In genomic region chr5:65926893-65927292, GRCh38 we compare ENCODE assay signal across 8 cellular contexts. TPM values are rescaled to one million over a fixed set of nuclear protein-coding genes. Genes with fewer than 3 reads are reported as not detected.
DNase-seq lines count a peak whose midpoint lies in the region; ATAC-seq and TF ChIP-seq lines count a peak whose summit lies in the region.

No MANE protein-coding gene starts in this region.

- peak overlapping the region; percentile 98 for H3K4me3 Mint-ChIP-seq in activated T-helper 2 cell treated with anti-CD3 and anti-CD28 coated beads, Interferon-gamma antibody, Interleukin-2, Interleukin-4, amounts not matched to agents 10 μg/mL and 5 μg/mL and 100 μg/mL, durations not matched to agents 14 hours and 24 hours and 36 hours (ENCODE audit: low read depth)
- H3K4me3 Mint-ChIP-seq in stimulated activated effector memory CD8-positive, alpha-beta T cell treated with anti-CD3 and anti-CD28 coated beads, Interleukin-12 subunit alpha, Interleukin-12 subunit beta, amount 100 ng/mL, for 72 hours = peak overlapping the region; percentile 82

- H3K27me3 ChIP-seq in BE2C (no peaks in the 10 kb centered on the region), HL-60 (ENCODE audit: insufficient read depth, poor library complexity, severe bottlenecking) (no peaks in the 10 kb centered on the region)

- peak overlapping the region; percentile 88 for H3K4me3 ChIP-seq in BE2C (ENCODE audit: low read depth, low read length)
- peak overlapping the region; percentile 59 for H3K4me3 ChIP-seq in HL-60 (replicated peaks; ENCODE audit: insufficient read depth, low read length)
- peak overlapping the region; percentile 98 for H3K4me3 ChIP-seq in iPS-18c (ENCODE audit: insufficient read depth, low read depth, low read length)

- no peaks in the 10 kb centered on the region for H3K4me1 ChIP-seq in BE2C

- H3K9me3 ChIP-seq in BE2C (no peaks in the 10 kb centered on the region), iPS-18c (ENCODE audit: control insufficient read depth, insufficient read depth, low read length) (peaks cover 2% of the 10 kb centered on the region)

- H3K27me3 Mint-ChIP-seq in activated T-helper 2 cell treated with anti-CD3 and anti-CD28 coated beads, Interferon-gamma antibody, Interleukin-2, Interleukin-4, amounts not matched to agents 10 μg/mL and 5 μg/mL and 100 μg/mL, durations not matched to agents 14 hours and 24 hours and 36 hours (ENCODE audit: low read depth) = peaks cover 22% of the 10 kb centered on the region

- peaks cover 4% of the 10 kb centered on the region; the same call in 1 of the 2 replicates for H3K36me3 ChIP-seq in BE2C

- ATAC-seq in stimulated activated effector memory CD8-positive, alpha-beta T cell treated with anti-CD3 and anti-CD28 coated beads, Interleukin-12 subunit alpha, Interleukin-12 subunit beta, amount 100 ng/mL, for 72 hours = no peak

- intact Hi-C loops in activated T-helper 2 cell treated with anti-CD3 and anti-CD28 coated beads, Interferon-gamma antibody, Interleukin-2, Interleukin-4, amounts not matched to agents 10 μg/mL and 5 μg/mL and 100 μg/mL, durations not matched to agents 14 hours and 24 hours and 36 hours (cut with micrococcal nuclease) = loop anchor here (1.0 to 5.0 kb wide), 10 partner anchors 85 to 445 kb away; partner anchors contain the start of genes ADAMTS6, SHLD3, SREK1 and TRAPPC13

- H3K27ac Mint-ChIP-seq in activated T-helper 2 cell treated with anti-CD3 and anti-CD28 coated beads, Interferon-gamma antibody, Interleukin-2, Interleukin-4, amounts not matched to agents 10 μg/mL and 5 μg/mL and 100 μg/mL, durations not matched to agents 14 hours and 24 hours and 36 hours = peak overlapping the region; percentile 82
- H3K27ac Mint-ChIP-seq in stimulated activated effector memory CD8-positive, alpha-beta T cell treated with anti-CD3 and anti-CD28 coated beads, Interleukin-12 subunit alpha, Interleukin-12 subunit beta, amount 100 ng/mL, for 72 hours = peak overlapping the region; percentile 95

- TF ChIP-seq CTCF in BE2C (IDR thresholded peaks at IDR 0.05; ENCODE audit: low read depth, low read length) = no peak
- TF ChIP-seq CTCF in HL-60 (IDR thresholded peaks at IDR 0.05; ENCODE audit: insufficient read depth, low read length) = no peak

- H3K4me1 Mint-ChIP-seq in activated T-helper 2 cell treated with anti-CD3 and anti-CD28 coated beads, Interferon-gamma antibody, Interleukin-2, Interleukin-4, amounts not matched to agents 10 μg/mL and 5 μg/mL and 100 μg/mL, durations not matched to agents 14 hours and 24 hours and 36 hours (ENCODE audit: low read depth) = peaks cover 23% of the 10 kb centered on the region
- peaks cover 31% of the 10 kb centered on the region for H3K4me1 Mint-ChIP-seq in stimulated activated effector memory CD8-positive, alpha-beta T cell treated with anti-CD3 and anti-CD28 coated beads, Interleukin-12 subunit alpha, Interleukin-12 subunit beta, amount 100 ng/mL, for 72 hours

- peaks cover 14% of the 10 kb centered on the region for H3K36me3 Mint-ChIP-seq in activated T-helper 2 cell treated with anti-CD3 and anti-CD28 coated beads, Interferon-gamma antibody, Interleukin-2, Interleukin-4, amounts not matched to agents 10 μg/mL and 5 μg/mL and 100 μg/mL, durations not matched to agents 14 hours and 24 hours and 36 hours (ENCODE audit: low read depth)
- peaks cover 30% of the 10 kb centered on the region for H3K36me3 Mint-ChIP-seq in stimulated activated effector memory CD8-positive, alpha-beta T cell treated with anti-CD3 and anti-CD28 coated beads, Interleukin-12 subunit alpha, Interleukin-12 subunit beta, amount 100 ng/mL, for 72 hours

- H3K9me3 Mint-ChIP-seq in activated T-helper 2 cell treated with anti-CD3 and anti-CD28 coated beads, Interferon-gamma antibody, Interleukin-2, Interleukin-4, amounts not matched to agents 10 μg/mL and 5 μg/mL and 100 μg/mL, durations not matched to agents 14 hours and 24 hours and 36 hours = no peaks in the 10 kb centered on the region
- no peaks in the 10 kb centered on the region for H3K9me3 Mint-ChIP-seq in stimulated activated effector memory CD8-positive, alpha-beta T cell treated with anti-CD3 and anti-CD28 coated beads, Interleukin-12 subunit alpha, Interleukin-12 subunit beta, amount 100 ng/mL, for 72 hours

- DNase-seq in BE2C = no peak
- DNase-seq in HL-60 (ENCODE audit: low read depth in 1 of 2, low spot score in 1 of 2) = no peak
- DNase-seq in activated T-helper 2 cell treated with anti-CD3 and anti-CD28 coated beads, Interferon-gamma antibody, Interleukin-2, Interleukin-4, amounts not matched to agents 10 μg/mL and 5 μg/mL and 100 μg/mL, durations not matched to agents 14 hours and 24 hours and 36 hours (ENCODE audit: low spot score) = no peak
- peak in 1 of 2 donors; percentile 55 for DNase-seq in stimulated activated effector memory CD8-positive, alpha-beta T cell treated with anti-CD3 and anti-CD28 coated beads, Interleukin-12 subunit alpha, Interleukin-12 subunit beta, amount 100 ng/mL, for 72 hours (ENCODE audit: low spot score in 2 of 2)
- no peak for DNase-seq in ureter (ENCODE audit: low spot score)
- no peak for DNase-seq in NK-92 treated with Interleukin-12 subunit alpha and Interleukin-12 subunit beta, amount 100 ng/mL, for 24 hours (lab: John Stamatoyannopoulos, UW)
- no peak for DNase-seq in NCI-H226

- peak overlapping the region; percentile 99 for H3K27ac ChIP-seq in HL-60 (replicated peaks)

RNA-seq across cellular contexts. Expression of gene ERBIN, which starts 0.5 kb away (rescaled TPM):
- polyA plus RNA-seq in BE2C (2012; ENCODE audit: insufficient read depth, insufficient read length, low read depth) = 9.6 TPM
- 38.8 and 39.3 TPM in 2 replicates for total RNA-seq in activated T-helper 2 cell treated with anti-CD3 and anti-CD28 coated beads, Interferon-gamma antibody, Interleukin-2, Interleukin-4, amounts not matched to agents 10 μg/mL and 5 μg/mL and 100 μg/mL, durations not matched to agents 14 hours and 24 hours and 36 hours
- total RNA-seq in ureter = 101 TPM
